In the genomic region with DNA sequence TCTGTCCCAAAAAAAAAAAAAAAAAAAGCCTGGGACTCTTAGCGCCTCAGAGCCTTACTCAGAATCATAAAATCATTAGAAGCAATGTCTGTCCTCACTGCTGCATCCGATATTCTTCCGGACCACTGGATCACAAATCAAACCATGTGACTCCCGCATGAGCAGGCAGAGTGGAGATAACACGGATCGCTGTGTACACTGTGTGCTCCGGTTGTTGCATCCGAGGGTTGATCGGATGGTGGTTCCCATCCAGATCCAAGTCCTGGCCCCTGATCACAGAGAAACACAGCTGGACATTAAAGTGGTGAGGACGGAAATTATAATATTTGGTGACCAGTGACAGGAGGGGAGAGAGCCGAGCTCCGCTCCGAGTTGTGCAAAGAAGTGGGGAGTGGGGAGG, we compare ENCODE assay signal across 21 cellular contexts. TPM values are rescaled to one million over a fixed set of nuclear protein-coding genes. Genes with fewer than 3 reads are reported as not detected.
A peak's percentile ranks its signal among the peaks of the same experiment; 100 is the strongest.
DNase-seq lines count a peak whose midpoint lies in the region; ATAC-seq and TF ChIP-seq lines count a peak whose summit lies in the region.
"Had no signal": no experiment of that assay in that cellular context is flagged by ENCODE, and none has a peak within 500 bp of the region (broad histone marks: within the 10 kb centered on the region; RNA-seq: fewer than 3 reads in every experiment).

No MANE protein-coding gene starts in this region.

- no peak overlapping the region for H3K4me3 ChIP-seq in colonic mucosa
- H3K4me3 ChIP-seq: hepatocyte, Peyer's patch, vagina had no signal

- intact Hi-C loops in Right ventricle myocardium inferior (cut with DNase I): no loop called here
- intact Hi-C loops in cardiac septum (cut with DNase I): no loop called here
- intact Hi-C loops in colonic mucosa (cut with DNase I): no loop called here

- no peak overlapping the region for H3K27ac ChIP-seq in colonic mucosa
- H3K27ac ChIP-seq: hepatocyte, Peyer's patch, vagina had no signal

- DNase-seq in Right ventricle myocardium inferior (ENCODE audit: missing footprints) (peak; percentile 28), cardiac septum (ENCODE audit: low spot score) (no peak), cerebellum (ENCODE audit: low spot score) (peak; percentile 60), left lobe of liver (ENCODE audit: low spot score) (no peak), NAMALWA (ENCODE audit: low spot score) (no peak), NCI-H1092 (lab: John Stamatoyannopoulos, UW) (no peak), colonic mucosa (no peak)
- DNase-seq: activated CD4-positive, CD25-positive, alpha-beta regulatory T cell; activated naive CD8-positive, alpha-beta T cell treated with anti-CD3 and anti-CD28 coated beads for 36 hours; activated T-cell treated with anti-CD3 and anti-CD28 coated beads, Interleukin-2, amount 50 U/mL, for 72 hours; cortex of kidney; DMS 273 treated with DMSO at 0.1 percent for 48 hours; MV-4-11; NCI-H1930; T-helper 9 cell had no signal

- TF ChIP-seq CTCF in colonic mucosa (IDR thresholded peaks at IDR 0.05): no peak

- no peaks in the 10 kb centered on the region for H3K9me3 ChIP-seq in colonic mucosa
- H3K9me3 ChIP-seq: Peyer's patch, vagina had no signal

- H3K4me1 ChIP-seq in colonic mucosa: no peaks in the 10 kb centered on the region

- no peaks in the 10 kb centered on the region for H3K36me3 ChIP-seq in colonic mucosa
- H3K36me3 ChIP-seq: Peyer's patch, vagina had no signal

- ATAC-seq in Right ventricle myocardium inferior (peak; percentile 24), left lobe of liver (peak; percentile 27), GM21526 (IDR thresholded peaks at IDR 0.05; ENCODE audit: low FRiP score, unreplicated experiment) (no peak)
- ATAC-seq: activated T-cell treated with anti-CD3 and anti-CD28 coated beads, Interleukin-2, amount 50 U/mL, for 72 hours; sciatic nerve; SK-N-SH treated with all-trans-retinoic acid at 6 μM for 48 hours had no signal

- no peak overlapping the region for H3K9ac ChIP-seq in colonic mucosa (ENCODE audit: low read depth in 2 of 2, low read length in 2 of 2)

- no peaks in the 10 kb centered on the region for H3K27me3 ChIP-seq in colonic mucosa
- H3K27me3 ChIP-seq: hepatocyte, Peyer's patch, vagina had no signal

RNA-seq across cellular contexts. Expression of a gene that starts 9.7 kb away (rescaled TPM):
- total RNA-seq in Right ventricle myocardium inferior: 40.9 TPM
- total RNA-seq in cardiac septum: 33.3 TPM
- 9.5 TPM for total RNA-seq in cerebellum
- total RNA-seq in left lobe of liver: 44.6 TPM
- total RNA-seq in colonic mucosa: 10 to 100 TPM; 22.3 to 29.5 TPM

RNA-seq across cellular contexts. Expression of a gene that starts 9.8 kb away (rescaled TPM):
- total RNA-seq in Right ventricle myocardium inferior (104 TPM), cardiac septum (97.1 TPM), cerebellum (39.5 TPM), left lobe of liver (145 TPM), colonic mucosa (100 to 1,000 TPM in 1 of 2 donors, 10 to 100 TPM in 1; 70.0 to 125 TPM)

Comparison
In these comparisons a context has a peak if more than half of its experiments do, and no peak if none do; other contexts are left out.
1. DNase-seq: peak in Right ventricle myocardium inferior (single experiment) and cerebellum (single experiment); none in cardiac septum (single experiment), left lobe of liver (single experiment), NAMALWA (single experiment), NCI-H1092 (single experiment) and colonic mucosa (single experiment).